In genomic region chr3:114450008-114450596, GRCh38 we compare ENCODE assay signal across 11 cellular contexts.
DNase-seq lines count a peak whose midpoint lies in the region; ATAC-seq, FAIRE-seq and TF ChIP-seq lines count a peak whose summit lies in the region.
"Had no signal": no experiment of that assay in that cellular context is flagged by ENCODE, and none has a peak within 500 bp of the region (broad histone marks: within the 10 kb centered on the region; RNA-seq: fewer than 3 reads in every experiment).

No MANE protein-coding gene starts in this region.

- H3K36me3 ChIP-seq in astrocyte (ENCODE audit: insufficient read depth, low read length), result no peaks in the 10 kb centered on the region
- no peaks in the 10 kb centered on the region for H3K36me3 ChIP-seq in spleen

- TF ChIP-seq POLR2A in spleen (IDR thresholded peaks at IDR 0.05), result no peak

- no peak for FAIRE-seq in astrocyte (lab: Jason Lieb, UNC)
- FAIRE-seq: urothelium cell line had no signal

- H3K4me3 Mint-ChIP-seq in astrocyte (ENCODE audit: unreplicated experiment), result no peak overlapping the region
- H3K4me3 Mint-ChIP-seq: activated T-cell treated with anti-CD3 and anti-CD28 coated beads, Interleukin-2, amount 50 U/mL, for 24 hours had no signal

- H4K20me1 ChIP-seq in astrocyte (ENCODE audit: insufficient read depth, low read length), result peaks cover 10% of the 10 kb centered on the region

- peaks cover 23% of the 10 kb centered on the region for H3K4me1 ChIP-seq in astrocyte (ENCODE audit: insufficient read depth, low read length)
- H3K4me1 ChIP-seq in spleen, result peaks cover 0 to 58% (median 27%) of the 10 kb centered on the region in 6 donors

- H3K9me3 ChIP-seq in astrocyte (ENCODE audit: insufficient read depth, low read depth, low read length), result no peaks in the 10 kb centered on the region
- H3K9me3 ChIP-seq in spleen, result no peaks in the 10 kb centered on the region

- intact Hi-C loops in spleen (cut with DNase I; ENCODE audit: low total_unique reads), result no loop called here

- no peak overlapping the region for H2AFZ ChIP-seq in astrocyte (ENCODE audit: low read depth, low read length)

- DNase-seq in astrocyte (ENCODE audit: low read depth) (no peak), spleen (no peak), AG08395 (ENCODE audit: low spot score) (no peak), NCI-H1436 treated with DMSO at 0.1 percent for 48 hours (lab: John Stamatoyannopoulos, UW) (no peak)
- DNase-seq in activated CD4-positive, alpha-beta T cell treated with anti-CD3 and anti-CD28 coated beads for 4 hours, result no peak
- DNase-seq: activated T-cell treated with anti-CD3 and anti-CD28 coated beads, Interleukin-2, amount 50 U/mL, for 24 hours; stimulated activated CD4-positive, alpha-beta T cell treated with anti-CD3 and anti-CD28 coated beads, Interleukin-15, amount 100 ng/mL, for 24 hours; T-helper 1 cell had no signal

- H3K27ac ChIP-seq in astrocyte (ENCODE audit: low read depth, low read length), result peak overlapping the region; percentile 17
- peak overlapping the region in 6 of 8 donors; percentile 41 to 80 (median 73) for H3K27ac ChIP-seq in spleen

- H3K27me3 ChIP-seq in astrocyte (ENCODE audit: insufficient read depth, low read length), result no peaks in the 10 kb centered on the region
- H3K27me3 ChIP-seq in spleen (replicated peaks in 1 of 7), result no peaks in the 10 kb centered on the region

- ATAC-seq in GM19351 (IDR thresholded peaks at IDR 0.05; ENCODE audit: unreplicated experiment), result peak; percentile 43
- ATAC-seq in HG03354 (IDR thresholded peaks at IDR 0.05; ENCODE audit: poor library complexity, severe bottlenecking, unreplicated experiment), result peak; percentile 37

- no peaks in the 10 kb centered on the region for H3K9me3 Mint-ChIP-seq in astrocyte (ENCODE audit: unreplicated experiment)
- H3K9me3 Mint-ChIP-seq: activated T-cell treated with anti-CD3 and anti-CD28 coated beads, Interleukin-2, amount 50 U/mL, for 24 hours had no signal

- WGBS in spleen, 5 donors, result 79 to 88% (median 86%) methylated on average over 7 of the region's 7 CpGs

- H3K27me3 Mint-ChIP-seq in astrocyte (ENCODE audit: low read depth, unreplicated experiment), result no peaks in the 10 kb centered on the region
- H3K27me3 Mint-ChIP-seq: activated T-cell treated with anti-CD3 and anti-CD28 coated beads, Interleukin-2, amount 50 U/mL, for 24 hours had no signal

- H3K4me2 ChIP-seq in astrocyte (ENCODE audit: low read length), result peak overlapping the region; percentile 80

- H3K4me1 Mint-ChIP-seq in astrocyte (ENCODE audit: low read depth, unreplicated experiment), result peaks cover 29% of the 10 kb centered on the region

- H3K4me3 ChIP-seq in astrocyte (ENCODE audit: insufficient read depth, low read depth, low read length), result peak overlapping the region; percentile 37
- peak overlapping the region in 2 of 8 donors; percentile 4 to 38 for H3K4me3 ChIP-seq in spleen

- peaks cover 71% of the 10 kb centered on the region for H3K79me2 ChIP-seq in astrocyte (ENCODE audit: insufficient read depth, low read length)

- TF ChIP-seq CTCF in astrocyte (IDR thresholded peaks at IDR 0.05; ENCODE audit: insufficient read depth, low read depth, low read length) (no peak), spleen (IDR thresholded peaks at IDR 0.05 in 8 of 11, conservative IDR thresholded peaks at IDR 0.05 in 3 of 11) (peak in 2 of 11 experiments; percentile 8 to 15)

- no peaks in the 10 kb centered on the region for H3K36me3 Mint-ChIP-seq in astrocyte (ENCODE audit: low read depth, unreplicated experiment)

- peak overlapping the region; percentile 55 for H3K9ac ChIP-seq in astrocyte (ENCODE audit: low read length)

- no peak overlapping the region for H3K27ac Mint-ChIP-seq in astrocyte (ENCODE audit: unreplicated experiment)
- H3K27ac Mint-ChIP-seq: activated T-cell treated with anti-CD3 and anti-CD28 coated beads, Interleukin-2, amount 50 U/mL, for 24 hours had no signal
